Comparison of ENCODE assay signal across 12 cellular contexts in the genomic region with DNA sequence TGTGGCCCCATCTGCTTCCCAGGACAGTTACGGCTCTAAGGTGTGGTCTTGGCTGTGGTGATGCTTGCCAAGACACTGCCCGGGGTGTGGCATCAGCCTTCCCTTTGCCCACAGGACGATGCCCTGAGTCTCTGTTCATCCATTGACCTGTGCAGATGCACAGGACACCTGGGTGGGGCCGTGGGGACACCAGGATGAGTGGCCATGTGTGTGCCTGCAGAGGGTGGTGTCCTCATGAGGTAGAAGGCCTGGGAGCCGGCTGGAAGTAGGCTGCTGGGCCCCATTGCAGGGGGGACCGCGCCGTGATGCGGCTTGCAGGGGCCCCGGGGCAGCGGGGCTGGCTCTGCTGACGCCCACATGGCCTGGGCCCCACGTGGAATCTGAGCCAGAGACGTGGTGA.
"Had no signal": no experiment of that assay in that cellular context is flagged by ENCODE, and none has a peak within 500 bp of the region (broad histone marks: within the 10 kb centered on the region; RNA-seq: fewer than 3 reads in every experiment).

No MANE protein-coding gene starts in this region.

- H3K4me3 Mint-ChIP-seq: activated CD4-positive, alpha-beta T cell treated with anti-CD3 and anti-CD28 coated beads, Interleukin-2, amount 10 ng/mL, durations not matched to agents 7 days and 5 days; activated T-cell treated with anti-CD3 and anti-CD28 coated beads, Interleukin-2, amount 50 U/mL, for 4 hours; T-cell had no signal

- H3K36me3 ChIP-seq: cardiac muscle cell had no signal

- ATAC-seq: activated naive CD4-positive, alpha-beta T cell treated with anti-CD3 and anti-CD28 coated beads, Interleukin-2, amount 50 U/mL, for 72 hours; activated T-cell treated with anti-CD3 and anti-CD28 coated beads, Interleukin-2, amount 50 U/mL, for 4 hours; stimulated activated naive CD8-positive, alpha-beta T cell treated with anti-CD3 and anti-CD28 coated beads, Interleukin-15, Interleukin-2, amounts not matched to agents 100 U/mL and 50 U/mL, for 24 hours; T-cell had no signal

- H3K27ac Mint-ChIP-seq: activated CD4-positive, alpha-beta T cell treated with anti-CD3 and anti-CD28 coated beads, Interleukin-2, amount 10 ng/mL, durations not matched to agents 7 days and 5 days; progenitor cell of endocrine pancreas; T-cell had no signal

- DNase-seq: activated CD4-positive, alpha-beta T cell treated with anti-CD3 and anti-CD28 coated beads, Interleukin-2, amount 10 ng/mL, durations not matched to agents 7 days and 5 days; activated effector memory CD4-positive, alpha-beta T cell treated with anti-CD3 and anti-CD28 coated beads, Interleukin-2, amount 50 U/mL, for 16 hours; activated T-cell treated with anti-CD3 and anti-CD28 coated beads, Interleukin-2, amount 50 U/mL, for 4 hours; amniotic stem cell; mammary epithelial cell; midbrain; stimulated activated naive CD8-positive, alpha-beta T cell treated with anti-CD3 and anti-CD28 coated beads, Interleukin-15, Interleukin-2, amounts not matched to agents 100 U/mL and 50 U/mL, for 24 hours; T-cell had no signal

- H3K4me3 ChIP-seq: cardiac muscle cell, dorsolateral prefrontal cortex had no signal

- H3K36me3 Mint-ChIP-seq: activated naive CD4-positive, alpha-beta T cell treated with anti-CD3 and anti-CD28 coated beads, Interleukin-2, amount 50 U/mL, for 72 hours had no signal

- H3K9me3 Mint-ChIP-seq: activated CD4-positive, alpha-beta T cell treated with anti-CD3 and anti-CD28 coated beads, Interleukin-2, amount 10 ng/mL, durations not matched to agents 7 days and 5 days; activated naive CD4-positive, alpha-beta T cell treated with anti-CD3 and anti-CD28 coated beads, Interleukin-2, amount 50 U/mL, for 72 hours; activated T-cell treated with anti-CD3 and anti-CD28 coated beads, Interleukin-2, amount 50 U/mL, for 4 hours; T-cell had no signal

- H3K27me3 ChIP-seq: cardiac muscle cell, dorsolateral prefrontal cortex had no signal

- H3K27ac ChIP-seq: dorsolateral prefrontal cortex had no signal
